25 cellular contexts compared by ENCODE assay signal in the genomic region with DNA sequence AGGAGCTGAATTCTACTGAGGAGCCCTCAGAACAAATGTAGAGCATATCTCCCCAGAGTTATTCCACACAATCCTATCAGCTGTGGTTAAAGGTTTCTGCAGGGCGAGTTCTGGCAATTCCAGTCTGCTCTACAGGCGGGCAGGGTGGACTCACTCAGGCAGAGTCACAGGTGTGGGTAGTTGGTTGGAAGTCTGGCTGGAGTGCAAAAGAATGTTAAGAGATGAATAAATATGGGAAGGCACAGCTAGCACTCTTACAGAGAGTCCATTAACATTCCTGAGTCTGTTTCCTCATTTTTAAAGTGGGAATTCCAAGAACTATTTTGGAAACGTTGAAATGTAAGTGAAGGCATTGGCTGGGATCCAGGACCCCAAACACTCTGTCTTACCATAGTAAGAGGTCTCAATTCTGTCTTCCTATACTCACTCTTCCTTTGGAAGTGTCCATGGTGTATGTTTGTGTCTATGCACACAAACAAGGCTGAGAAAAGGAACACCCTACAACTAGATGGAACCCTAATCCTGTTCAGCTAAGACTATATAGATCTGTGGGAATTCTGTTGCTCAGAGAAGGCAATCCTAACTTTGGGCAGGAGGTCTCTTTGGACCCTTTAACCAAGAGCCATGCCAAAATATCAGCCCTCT.
A peak's percentile ranks its signal among the peaks of the same experiment; 100 is the strongest.
DNase-seq lines count a peak whose midpoint lies in the region; ATAC-seq and TF ChIP-seq lines count a peak whose summit lies in the region.
"Had no signal": no experiment of that assay in that cellular context is flagged by ENCODE, and none has a peak within 500 bp of the region (broad histone marks: within the 10 kb centered on the region; RNA-seq: fewer than 3 reads in every experiment).

No MANE protein-coding gene starts in this region.

- no peak overlapping the region for H3K23ac ChIP-seq in H9 (ENCODE audit: insufficient read length, low read depth, low read length)

- no peak overlapping the region for H3K56ac ChIP-seq in H9 (ENCODE audit: insufficient read length, low read depth, low read length)

- H3K4me3 ChIP-seq in body of pancreas (no peak overlapping the region), PC-9 (no peak overlapping the region)
- H3K4me3 ChIP-seq: A549; BLaER1 treated with 17β-estradiol and CSF1 and Interleukin-3, amounts not matched to agents 10 nM and 100 nM; GM23248; HAP-1 had no signal

- POLR2A ChIA-PET in PC-9 (lab: Charles Lee; ENCODE audit: unreplicated experiment): no interaction called here

- no peak overlapping the region for H4K8ac ChIP-seq in H9 (replicated peaks; ENCODE audit: insufficient read length, low read depth, low read length)

- no peaks in the 10 kb centered on the region for H3K23me2 ChIP-seq in H9 (ENCODE audit: insufficient read length, low read depth, low read length, poor library complexity, severe bottlenecking)

- H2BK20ac ChIP-seq in H9 (ENCODE audit: low read depth, low read length, poor library complexity, severe bottlenecking): no peak overlapping the region

- H3K79me1 ChIP-seq in H9 (ENCODE audit: insufficient read depth, low read depth, low read length, poor library complexity, severe bottlenecking): no peaks in the 10 kb centered on the region

- no peaks in the 10 kb centered on the region for H3F3A ChIP-seq in PC-9 (ENCODE audit: insufficient read depth, low read depth)

- no peak overlapping the region for H2AK5ac ChIP-seq in H9 (ENCODE audit: insufficient read length, low read length)

- H4K91ac ChIP-seq in H9 (ENCODE audit: insufficient read length, low read depth, low read length): no peak overlapping the region

- H3K27me3 Mint-ChIP-seq in H9 (ENCODE audit: low read depth): no peaks in the 10 kb centered on the region
- H3K27me3 Mint-ChIP-seq: CD4-positive, alpha-beta memory T cell had no signal

- BruUV-seq in PC-9 (replicated peaks; lab: Mats Ljungman, UMichigan): no TSS peak

- H3K36me3 ChIP-seq in body of pancreas (replicated peaks in 1 of 2; ENCODE audit: insufficient read depth in 1 of 2, low read depth in 2 of 2) (no peaks in the 10 kb centered on the region), PC-9 (ENCODE audit: low read depth) (no peaks in the 10 kb centered on the region)
- H3K36me3 ChIP-seq: BLaER1 treated with 17β-estradiol and CSF1 and Interleukin-3, amounts not matched to agents 10 nM and 100 nM; HAP-1 had no signal

- H3T11ph ChIP-seq in H9 (ENCODE audit: low read length): no peak overlapping the region

- TF ChIP-seq CTCF in H9 (conservative IDR thresholded peaks at IDR 0.05): no peak
- no peak for TF ChIP-seq CTCF in body of pancreas (IDR thresholded peaks at IDR 0.05)
- TF ChIP-seq CTCF in PC-9 (conservative IDR thresholded peaks at IDR 0.05): no peak

- intact Hi-C loops in body of pancreas (cut with DNase I) (no loop called here), PC-9 (cut with micrococcal nuclease; ENCODE audit: unreplicated experiment) (no loop called here)

- no peaks in the 10 kb centered on the region for H3K9me2 ChIP-seq in PC-9 (ENCODE audit: insufficient read depth)

- no peak overlapping the region for H3K4me3 Mint-ChIP-seq in H9
- H3K4me3 Mint-ChIP-seq: CD4-positive, alpha-beta memory T cell; HFFc6 had no signal

- no CpG with 5 or more reads among the region's 3 CpGs for WGBS in H9 (ENCODE audit: extremely low coverage, insufficient read length, low lambda C conversion rate)
- 31 to 48% methylated on average over 3 of the region's 3 CpGs for WGBS in body of pancreas, 2 donors

- H3K4me2 ChIP-seq in H9 (ENCODE audit: insufficient read depth, insufficient read length, low read length) (no peak overlapping the region), PC-9 (no peak overlapping the region)
- H3K4me2 ChIP-seq: A549; BLaER1 treated with 17β-estradiol and CSF1 and Interleukin-3, amounts not matched to agents 10 nM and 100 nM had no signal

- ATAC-seq in body of pancreas (peak; percentile 53), HG02970 (IDR thresholded peaks at IDR 0.05; ENCODE audit: low FRiP score, unreplicated experiment) (no peak)
- ATAC-seq: A549, Panc1 had no signal

- CTCF ChIA-PET in PC-9 (lab: Charles Lee): no interaction called here

- H2BK15ac ChIP-seq in H9 (ENCODE audit: low read depth, low read length): no peak overlapping the region

- no peak overlapping the region for H2BK5ac ChIP-seq in H9 (ENCODE audit: insufficient read length, low read length)

- no peak overlapping the region for H3K9ac ChIP-seq in H9 (ENCODE audit: extremely low read depth, insufficient read length, low read length)
- H3K9ac ChIP-seq: BLaER1 treated with 17β-estradiol and CSF1 and Interleukin-3, amounts not matched to agents 10 nM and 100 nM; GM23248 had no signal

- H3K36me3 Mint-ChIP-seq in H9 (ENCODE audit: insufficient read depth in 1 of 3, low read depth in 3 of 3): peaks cover 0 to 2% (median 0%) of the 10 kb centered on the region in 3 experiments; a peak in 3 of 7 replicates

- no peak for DNase-seq in H9
- peak in 1 of 4 donors; percentile 19 for DNase-seq in body of pancreas
- DNase-seq in kidney tubule cell (ENCODE audit: low spot score): peak; percentile 44
- peak; percentile 61 for DNase-seq in renal cortical epithelial cell (ENCODE audit: low read depth)
- no peak for DNase-seq in effector CD4-positive, alpha-beta T cell
- no peak for DNase-seq in NCI-H1694 treated with DMSO at 0.1 percent for 48 hours (lab: John Stamatoyannopoulos, UW)
- DNase-seq in PC-9: no peak
- DNase-seq: AML-193; CD4-positive, alpha-beta memory T cell; COR-L47; GM23248; HFFc6; IMR-90; KG1; MM.1S; NCI-H187; NCI-H2227 treated with DMSO at 0.1 percent for 48 hours; NCI-H526 treated with DMSO at 0.1 percent for 48 hours; SHP77 had no signal

- H3K27ac Mint-ChIP-seq in H9: peak overlapping the region in 2 of 3 experiments; percentile 4 to 16; a peak in 2 of 7 replicates
- H3K27ac Mint-ChIP-seq: CD4-positive, alpha-beta memory T cell; HFFc6 had no signal

- H4K5ac ChIP-seq in H9 (ENCODE audit: insufficient read length, low read depth, low read length): no peak overlapping the region

- H2BK120ac ChIP-seq in H9 (ENCODE audit: low read depth, low read length, poor library complexity, severe bottlenecking): no peak overlapping the region

- H3K4ac ChIP-seq in H9 (ENCODE audit: low read depth, low read length): no peak overlapping the region

- H2BK12ac ChIP-seq in H9 (ENCODE audit: insufficient read length, low read depth, low read length): no peak overlapping the region

- H3K79me2 ChIP-seq in H9 (ENCODE audit: insufficient read depth, low read length) (no peaks in the 10 kb centered on the region), PC-9 (ENCODE audit: low read depth) (no peaks in the 10 kb centered on the region)

- no peak overlapping the region for H3K18ac ChIP-seq in H9 (ENCODE audit: insufficient read length, low read depth, low read length)

- H3K14ac ChIP-seq in H9 (ENCODE audit: insufficient read depth, low read length): no peak overlapping the region

- H3K27ac ChIP-seq in H9 (ENCODE audit: insufficient read length, low read depth, low read length): no peak overlapping the region
- H3K27ac ChIP-seq in body of pancreas: no peak overlapping the region
- no peak overlapping the region for H3K27ac ChIP-seq in PC-9
- H3K27ac ChIP-seq: A549; BLaER1 treated with 17β-estradiol and CSF1 and Interleukin-3, amounts not matched to agents 10 nM and 100 nM; GM23248; RWPE1 had no signal

- H3K27me3 ChIP-seq in H9 (ENCODE audit: insufficient read depth, low read length): no peaks in the 10 kb centered on the region
- H3K27me3 ChIP-seq in body of pancreas: no peaks in the 10 kb centered on the region
- no peaks in the 10 kb centered on the region for H3K27me3 ChIP-seq in PC-9 (ENCODE audit: insufficient read depth, low read depth)
- H3K27me3 ChIP-seq: BLaER1 treated with 17β-estradiol and CSF1 and Interleukin-3, amounts not matched to agents 10 nM and 100 nM had no signal

- H3K9me3 Mint-ChIP-seq in H9: peaks cover 0 to 3% of the 10 kb centered on the region in 2 experiments; a peak in 2 of 5 replicates

- no peaks in the 10 kb centered on the region for H4K20me1 ChIP-seq in H9 (ENCODE audit: control insufficient read depth, insufficient read depth, insufficient read length)
- no peaks in the 10 kb centered on the region for H4K20me1 ChIP-seq in PC-9 (ENCODE audit: insufficient read depth)
- H4K20me1 ChIP-seq: BLaER1 treated with 17β-estradiol and CSF1 and Interleukin-3, amounts not matched to agents 10 nM and 100 nM had no signal

- H3K4me1 Mint-ChIP-seq in H9: peaks cover 21 to 25% of the 10 kb centered on the region in 2 experiments
- H3K4me1 Mint-ChIP-seq: CD4-positive, alpha-beta memory T cell had no signal

- H3K4me1 ChIP-seq in H9 (ENCODE audit: insufficient read depth, low read length): peaks cover 7% of the 10 kb centered on the region; the same call in 1 of the 2 replicates
- H3K4me1 ChIP-seq in body of pancreas: peaks cover 4% of the 10 kb centered on the region
- no peaks in the 10 kb centered on the region for H3K4me1 ChIP-seq in PC-9 (replicated peaks; ENCODE audit: insufficient read depth)
- H3K4me1 ChIP-seq: A549; BLaER1 treated with 17β-estradiol and CSF1 and Interleukin-3, amounts not matched to agents 10 nM and 100 nM; HAP-1 had no signal

- no peak for TF ChIP-seq POLR2A in body of pancreas (IDR thresholded peaks at IDR 0.05)

- H2AFZ ChIP-seq in H9 (ENCODE audit: low read length) (no peak overlapping the region), PC-9 (no peak overlapping the region)
- H2AFZ ChIP-seq: GM23248 had no signal

- H3K9me3 ChIP-seq in H9 (ENCODE audit: control insufficient read depth, low read depth, low read length) (no peaks in the 10 kb centered on the region), body of pancreas (no peaks in the 10 kb centered on the region), PC-9 (ENCODE audit: insufficient read depth, low read depth) (no peaks in the 10 kb centered on the region)
- H3K9me3 ChIP-seq: A549; BLaER1 treated with 17β-estradiol and CSF1 and Interleukin-3, amounts not matched to agents 10 nM and 100 nM; HAP-1 had no signal

Comparison
In these comparisons a context has a peak if more than half of its experiments do, and no peak if none do; other contexts are left out.
1. DNase-seq: peak in kidney tubule cell (single experiment) and renal cortical epithelial cell (single experiment); none in H9 (single experiment), effector CD4-positive, alpha-beta T cell (single experiment), NCI-H1694 treated with DMSO at 0.1 percent for 48 hours (single experiment) and PC-9 (0 of 2).